28 cellular contexts compared by ENCODE assay signal in genomic region chr6:104648347-104648746, GRCh38.
"Had no signal": no experiment of that assay in that cellular context is flagged by ENCODE, and none has a peak within 500 bp of the region (broad histone marks: within the 10 kb centered on the region; RNA-seq: fewer than 3 reads in every experiment).

No MANE protein-coding gene starts in this region.

- ATAC-seq: stimulated activated effector memory CD8-positive, alpha-beta T cell treated with anti-CD3 and anti-CD28 coated beads, Interleukin-12 subunit alpha, Interleukin-12 subunit beta, amount 100 ng/mL, for 72 hours; stimulated activated memory B cell treated with anti-CD40 and anti-IgM and Interleukin-4, amounts not matched to agents 10 μg/mL and 1 μg/mL and 100 μg/mL, for 72 hours; stimulated activated naive B cell treated with anti-CD40 and anti-IgM and Interleukin-4, amounts not matched to agents 10 μg/mL and 1 μg/mL and 100 μg/mL, for 72 hours; stimulated activated naive CD8-positive, alpha-beta T cell treated with anti-CD3 and anti-CD28 coated beads, Interleukin-15, amount 100 ng/mL, for 72 hours; stimulated activated naive CD8-positive, alpha-beta T cell treated with anti-CD3 and anti-CD28 coated beads, Interleukin-15, Interleukin-2, amounts not matched to agents 100 U/mL and 50 U/mL, for 24 hours; upper lobe of right lung had no signal

- DNase-seq: stimulated activated CD4-positive, alpha-beta T cell treated with anti-CD3 and anti-CD28 coated beads, Interleukin-2, amount 100 ng/mL, for 48 hours; stimulated activated CD4-positive, alpha-beta T cell treated with anti-CD3 and anti-CD28 coated beads, Interleukin-4, amount 100 ng/mL, for 1 hour; stimulated activated CD4-positive, alpha-beta T cell treated with anti-CD3 and anti-CD28 coated beads, Interleukin-4, amount 100 ng/mL, for 24 hours; stimulated activated CD4-positive, alpha-beta T cell treated with anti-CD3 and anti-CD28 coated beads, Interleukin-4, amount 100 ng/mL, for 4 hours; stimulated activated CD8-positive, alpha-beta memory T cell treated with anti-CD3 and anti-CD28 coated beads, Interleukin-4, amount 100 ng/mL, for 48 hours; stimulated activated naive B cell treated with anti-CD40 and anti-IgM and Interleukin-4, amounts not matched to agents 10 μg/mL and 1 μg/mL and 100 μg/mL, for 72 hours; stimulated activated naive CD4-positive, alpha-beta T cell; stimulated activated naive CD4-positive, alpha-beta T cell treated with Interleukin-2 at 50 U/mL for 16 hours; stimulated activated naive CD8-positive, alpha-beta T cell treated with anti-CD3 and anti-CD28 coated beads, Interleukin-15, amount 100 ng/mL, for 72 hours; stimulated activated naive CD8-positive, alpha-beta T cell treated with anti-CD3 and anti-CD28 coated beads, Interleukin-15, Interleukin-2, amounts not matched to agents 100 U/mL and 50 U/mL, for 24 hours; stomach; substantia nigra; testis; thyroid gland; tibial artery; transverse colon; trophoblast cell; upper lobe of left lung; upper lobe of right lung; uterus had no signal

- H3K4me1 Mint-ChIP-seq: stimulated activated effector memory CD8-positive, alpha-beta T cell treated with anti-CD3 and anti-CD28 coated beads, Interleukin-12 subunit alpha, Interleukin-12 subunit beta, amount 100 ng/mL, for 72 hours; stimulated activated memory B cell treated with anti-CD40 and anti-IgM and Interleukin-4, amounts not matched to agents 10 μg/mL and 1 μg/mL and 100 μg/mL, for 72 hours; stimulated activated naive CD8-positive, alpha-beta T cell treated with anti-CD3 and anti-CD28 coated beads, Interleukin-15, amount 100 ng/mL, for 72 hours had no signal

- H3K9me3 Mint-ChIP-seq: stimulated activated effector memory CD8-positive, alpha-beta T cell treated with anti-CD3 and anti-CD28 coated beads, Interleukin-12 subunit alpha, Interleukin-12 subunit beta, amount 100 ng/mL, for 72 hours; stimulated activated memory B cell treated with anti-CD40 and anti-IgM and Interleukin-4, amounts not matched to agents 10 μg/mL and 1 μg/mL and 100 μg/mL, for 72 hours; stimulated activated naive B cell treated with anti-CD40 and anti-IgM and Interleukin-4, amounts not matched to agents 10 μg/mL and 1 μg/mL and 100 μg/mL, for 72 hours; stimulated activated naive CD8-positive, alpha-beta T cell treated with anti-CD3 and anti-CD28 coated beads, Interleukin-15, amount 100 ng/mL, for 72 hours; stimulated activated naive CD8-positive, alpha-beta T cell treated with anti-CD3 and anti-CD28 coated beads, Interleukin-15, Interleukin-2, amounts not matched to agents 100 ng/mL and 50 ng/mL, for 24 hours; type B pancreatic cell had no signal

- H3K27me3 Mint-ChIP-seq: stimulated activated memory B cell treated with anti-CD40 and anti-IgM and Interleukin-4, amounts not matched to agents 10 μg/mL and 1 μg/mL and 100 μg/mL, for 72 hours; stimulated activated naive B cell treated with anti-CD40 and anti-IgM and Interleukin-4, amounts not matched to agents 10 μg/mL and 1 μg/mL and 100 μg/mL, for 72 hours; type B pancreatic cell had no signal

- H3K27ac Mint-ChIP-seq: stimulated activated effector memory CD8-positive, alpha-beta T cell treated with anti-CD3 and anti-CD28 coated beads, Interleukin-12 subunit alpha, Interleukin-12 subunit beta, amount 100 ng/mL, for 72 hours; stimulated activated memory B cell treated with anti-CD40 and anti-IgM and Interleukin-4, amounts not matched to agents 10 μg/mL and 1 μg/mL and 100 μg/mL, for 72 hours; stimulated activated naive B cell treated with anti-CD40 and anti-IgM and Interleukin-4, amounts not matched to agents 10 μg/mL and 1 μg/mL and 100 μg/mL, for 72 hours; stimulated activated naive CD8-positive, alpha-beta T cell treated with anti-CD3 and anti-CD28 coated beads, Interleukin-15, Interleukin-2, amounts not matched to agents 100 ng/mL and 50 ng/mL, for 24 hours; type B pancreatic cell had no signal

- H3K4me3 Mint-ChIP-seq: stimulated activated effector memory CD8-positive, alpha-beta T cell treated with anti-CD3 and anti-CD28 coated beads, Interleukin-12 subunit alpha, Interleukin-12 subunit beta, amount 100 ng/mL, for 72 hours; stimulated activated memory B cell treated with anti-CD40 and anti-IgM and Interleukin-4, amounts not matched to agents 10 μg/mL and 1 μg/mL and 100 μg/mL, for 72 hours; stimulated activated naive B cell treated with anti-CD40 and anti-IgM and Interleukin-4, amounts not matched to agents 10 μg/mL and 1 μg/mL and 100 μg/mL, for 72 hours; stimulated activated naive CD8-positive, alpha-beta T cell treated with anti-CD3 and anti-CD28 coated beads, Interleukin-15, amount 100 ng/mL, for 72 hours; stimulated activated naive CD8-positive, alpha-beta T cell treated with anti-CD3 and anti-CD28 coated beads, Interleukin-15, Interleukin-2, amounts not matched to agents 100 ng/mL and 50 ng/mL, for 24 hours; type B pancreatic cell had no signal

- H3K36me3 Mint-ChIP-seq: stimulated activated effector memory CD8-positive, alpha-beta T cell treated with anti-CD3 and anti-CD28 coated beads, Interleukin-12 subunit alpha, Interleukin-12 subunit beta, amount 100 ng/mL, for 72 hours; stimulated activated memory B cell treated with anti-CD40 and anti-IgM and Interleukin-4, amounts not matched to agents 10 μg/mL and 1 μg/mL and 100 μg/mL, for 72 hours; stimulated activated naive B cell treated with anti-CD40 and anti-IgM and Interleukin-4, amounts not matched to agents 10 μg/mL and 1 μg/mL and 100 μg/mL, for 72 hours; type B pancreatic cell had no signal

- H3K4me3 ChIP-seq: stomach, suprapubic skin, testis, thoracic aorta, thyroid gland, tibial artery, tibial nerve, transverse colon, upper lobe of left lung, upper lobe of right lung, uterus, vagina had no signal
